Comparison of ENCODE assay signal across 25 cellular contexts in the genomic region with DNA sequence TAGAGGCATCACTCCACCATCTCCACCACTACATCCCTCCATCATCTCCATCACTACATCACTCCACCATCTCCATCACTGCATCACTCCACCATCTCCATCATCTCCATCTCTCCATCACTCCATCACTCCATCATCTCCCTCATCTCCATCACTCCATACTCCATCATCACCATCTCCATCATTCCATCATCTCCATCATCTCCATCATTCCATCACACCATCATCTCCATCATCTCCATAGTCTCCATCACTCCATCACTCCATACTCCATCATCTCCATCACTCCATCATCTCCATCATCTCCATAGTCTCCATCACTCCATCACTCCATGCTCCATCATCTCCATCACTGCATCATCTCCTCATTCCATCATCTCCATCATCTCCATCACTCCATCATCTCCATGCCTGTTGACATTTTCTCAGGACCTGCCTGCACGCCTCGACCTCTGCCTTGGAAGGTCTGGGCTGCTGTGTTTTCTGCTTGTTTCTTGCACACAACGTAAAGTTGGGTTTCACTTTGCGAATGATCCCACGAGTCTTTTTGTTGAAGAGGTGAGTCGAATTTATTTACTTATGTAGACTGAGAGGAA. TPM values are rescaled to one million over a fixed set of nuclear protein-coding genes. Genes with fewer than 3 reads are reported as not detected.
DNase-seq lines count a peak whose midpoint lies in the region; ATAC-seq, FAIRE-seq and TF ChIP-seq lines count a peak whose summit lies in the region.
"Had no signal": no experiment of that assay in that cellular context is flagged by ENCODE, and none has a peak within 500 bp of the region (broad histone marks: within the 10 kb centered on the region; RNA-seq: fewer than 3 reads in every experiment).

No MANE protein-coding gene starts in this region.

- H3K4me3 Mint-ChIP-seq in T-helper 2 cell treated with Interferon-gamma antibody and Interleukin-4, amounts not matched to agents 5 μg/mL and 100 μg/mL, for 36 hours, result peak overlapping the region; percentile 20
- peak overlapping the region; percentile 80 for H3K4me3 Mint-ChIP-seq in activated naive CD8-positive, alpha-beta T cell treated with anti-CD3 and anti-CD28 coated beads, Interleukin-2, amount 10 ng/mL, durations not matched to agents 7 days and 5 days
- H3K4me3 Mint-ChIP-seq in nephron progenitor cell, result no peak overlapping the region
- H3K4me3 Mint-ChIP-seq: endodermal cell, H9 had no signal

- no peak overlapping the region for H2BK120ac ChIP-seq in neuronal stem cell (ENCODE audit: low read depth, low read length)
- no peak overlapping the region for H2BK120ac ChIP-seq in mesendoderm (ENCODE audit: low read depth, low read length)

- H4K5ac ChIP-seq in mesendoderm (ENCODE audit: low read length), result no peak overlapping the region

- H3K79me2 ChIP-seq in mesendoderm (ENCODE audit: control insufficient read depth, insufficient read depth, low read length), result no peaks in the 10 kb centered on the region

- H2BK5ac ChIP-seq in neuronal stem cell (ENCODE audit: low read length) (no peak overlapping the region), mesendoderm (ENCODE audit: low read length) (no peak overlapping the region)

- no peak for TF ChIP-seq CTCF in D721Med (IDR thresholded peaks at IDR 0.05; ENCODE audit: insufficient read depth, missing control alignments)
- no peak for TF ChIP-seq CTCF in nephron progenitor cell (IDR thresholded peaks at IDR 0.05)

- H4K8ac ChIP-seq in neuronal stem cell (ENCODE audit: low read depth, low read length) (no peak overlapping the region), mesendoderm (ENCODE audit: low read depth, low read length) (no peak overlapping the region)

- H2AK5ac ChIP-seq in neuronal stem cell (ENCODE audit: low read depth, low read length), result no peak overlapping the region
- no peak overlapping the region for H2AK5ac ChIP-seq in mesendoderm (ENCODE audit: low read length)

- H3K27ac ChIP-seq in neuronal stem cell (replicated peaks; ENCODE audit: low read length) (no peak overlapping the region), mesendoderm (ENCODE audit: low read depth, low read length) (no peak overlapping the region)
- H3K27ac ChIP-seq: ovary, WERI-Rb-1 had no signal

- H4K91ac ChIP-seq in neuronal stem cell (ENCODE audit: low read depth, low read length, poor library complexity), result no peak overlapping the region

- peaks cover 19% of the 10 kb centered on the region for H3K27me3 Mint-ChIP-seq in T-helper 2 cell treated with Interferon-gamma antibody and Interleukin-4, amounts not matched to agents 5 μg/mL and 100 μg/mL, for 36 hours (ENCODE audit: low read depth)
- H3K27me3 Mint-ChIP-seq in activated naive CD8-positive, alpha-beta T cell treated with anti-CD3 and anti-CD28 coated beads, Interleukin-2, amount 10 ng/mL, durations not matched to agents 7 days and 5 days, result peaks cover 13% of the 10 kb centered on the region
- H3K27me3 Mint-ChIP-seq in nephron progenitor cell (ENCODE audit: low read depth, poor library complexity), result peaks cover 12% of the 10 kb centered on the region

- ATAC-seq in activated naive CD8-positive, alpha-beta T cell treated with anti-CD3 and anti-CD28 coated beads, Interleukin-2, amount 10 ng/mL, durations not matched to agents 7 days and 5 days (ENCODE audit: low read depth), result no peak

- H3K18ac ChIP-seq in neuronal stem cell (ENCODE audit: low read length) (no peak overlapping the region), mesendoderm (ENCODE audit: low read length) (no peak overlapping the region)

- H2BK12ac ChIP-seq in neuronal stem cell (ENCODE audit: low read length), result no peak overlapping the region

- H3K4ac ChIP-seq in neuronal stem cell (ENCODE audit: low read length) (no peak overlapping the region), mesendoderm (ENCODE audit: low read depth, low read length) (no peak overlapping the region)

- peaks cover 10% of the 10 kb centered on the region for H3K9me3 Mint-ChIP-seq in T-helper 2 cell treated with Interferon-gamma antibody and Interleukin-4, amounts not matched to agents 5 μg/mL and 100 μg/mL, for 36 hours
- H3K9me3 Mint-ChIP-seq in activated naive CD8-positive, alpha-beta T cell treated with anti-CD3 and anti-CD28 coated beads, Interleukin-2, amount 10 ng/mL, durations not matched to agents 7 days and 5 days, result peaks cover 3% of the 10 kb centered on the region
- H3K9me3 Mint-ChIP-seq in nephron progenitor cell, result no peaks in the 10 kb centered on the region
- H3K9me3 Mint-ChIP-seq: endodermal cell, H9 had no signal

- peaks cover 63% of the 10 kb centered on the region for H3K4me1 Mint-ChIP-seq in T-helper 2 cell treated with Interferon-gamma antibody and Interleukin-4, amounts not matched to agents 5 μg/mL and 100 μg/mL, for 36 hours (ENCODE audit: low read depth)
- H3K4me1 Mint-ChIP-seq in activated naive CD8-positive, alpha-beta T cell treated with anti-CD3 and anti-CD28 coated beads, Interleukin-2, amount 10 ng/mL, durations not matched to agents 7 days and 5 days, result peaks cover 39% of the 10 kb centered on the region
- peaks cover 17% of the 10 kb centered on the region for H3K4me1 Mint-ChIP-seq in nephron progenitor cell
- H3K4me1 Mint-ChIP-seq: endodermal cell had no signal

- H3K79me1 ChIP-seq in neuronal stem cell (ENCODE audit: low read depth, low read length), result no peaks in the 10 kb centered on the region
- H3K79me1 ChIP-seq in mesendoderm (ENCODE audit: low read length), result no peaks in the 10 kb centered on the region

- no peak overlapping the region for H3K23ac ChIP-seq in neuronal stem cell (ENCODE audit: low read depth, low read length, poor library complexity)
- no peak overlapping the region for H3K23ac ChIP-seq in mesendoderm (ENCODE audit: low read length)

- FAIRE-seq in D721Med (lab: Jason Lieb, UNC), result no peak
- FAIRE-seq: colon, GM12878 had no signal

- H3K4me3 ChIP-seq in neuronal stem cell (ENCODE audit: low read length in 2 of 2), result no peak overlapping the region
- H3K4me3 ChIP-seq in mesendoderm (ENCODE audit: low read length), result no peak overlapping the region
- H3K4me3 ChIP-seq: GM12878, MG63, ovary had no signal

- no peaks in the 10 kb centered on the region for H3K27me3 ChIP-seq in neuronal stem cell (ENCODE audit: control insufficient read depth in 3 of 3, insufficient read depth in 3 of 3, low read depth in 1 of 3, low read length in 3 of 3)
- H3K27me3 ChIP-seq in mesendoderm (ENCODE audit: insufficient read depth, low read length, poor library complexity), result no peaks in the 10 kb centered on the region
- H3K27me3 ChIP-seq: MG63, ovary had no signal

- H3K9me3 ChIP-seq in neuronal stem cell (replicated peaks in 1 of 2; ENCODE audit: control insufficient read depth in 2 of 2, insufficient read depth in 1 of 2, low read depth in 1 of 2, low read length in 2 of 2), result no peaks in the 10 kb centered on the region
- H3K9me3 ChIP-seq: MG63, ovary had no signal

- peaks cover 0 to 13% of the 10 kb centered on the region in 2 donors for H3K4me1 ChIP-seq in neuronal stem cell (ENCODE audit: control insufficient read depth in 2 of 2, insufficient read depth in 1 of 2, low read depth in 1 of 2, low read length in 2 of 2)
- no peaks in the 10 kb centered on the region for H3K4me1 ChIP-seq in mesendoderm (ENCODE audit: control insufficient read depth, low read depth, low read length)

- POLR2A ChIA-PET in activated naive CD8-positive, alpha-beta T cell treated with anti-CD3 and anti-CD28 coated beads, Interleukin-2, amount 10 ng/mL, durations not matched to agents 7 days and 5 days (lab: Charles Lee), result interaction anchor here (1.3 kb wide), 1 partner anchor 9 kb away, joined by 3 read pairs; no protein-coding TSS in a partner anchor

- H2BK15ac ChIP-seq in neuronal stem cell (ENCODE audit: low read length) (no peak overlapping the region), mesendoderm (replicated peaks; ENCODE audit: low read depth) (no peak overlapping the region)

- peaks cover 9% of the 10 kb centered on the region for H3K36me3 Mint-ChIP-seq in T-helper 2 cell treated with Interferon-gamma antibody and Interleukin-4, amounts not matched to agents 5 μg/mL and 100 μg/mL, for 36 hours (ENCODE audit: low read depth)
- peaks cover 2% of the 10 kb centered on the region for H3K36me3 Mint-ChIP-seq in activated naive CD8-positive, alpha-beta T cell treated with anti-CD3 and anti-CD28 coated beads, Interleukin-2, amount 10 ng/mL, durations not matched to agents 7 days and 5 days
- H3K36me3 Mint-ChIP-seq in nephron progenitor cell (ENCODE audit: low read depth), result no peaks in the 10 kb centered on the region

- H3K36me3 ChIP-seq in neuronal stem cell (replicated peaks in 1 of 2; ENCODE audit: control insufficient read depth in 2 of 2, insufficient read depth in 2 of 2, low read length in 2 of 2) (no peaks in the 10 kb centered on the region), mesendoderm (ENCODE audit: control insufficient read depth, insufficient read depth, low read length) (no peaks in the 10 kb centered on the region)
- H3K36me3 ChIP-seq: MG63, ovary, WERI-Rb-1 had no signal

- H2AFZ ChIP-seq in neuronal stem cell (ENCODE audit: low read length), result no peak overlapping the region

- peak overlapping the region; percentile 52 for H3K27ac Mint-ChIP-seq in T-helper 2 cell treated with Interferon-gamma antibody and Interleukin-4, amounts not matched to agents 5 μg/mL and 100 μg/mL, for 36 hours
- H3K27ac Mint-ChIP-seq in activated naive CD8-positive, alpha-beta T cell treated with anti-CD3 and anti-CD28 coated beads, Interleukin-2, amount 10 ng/mL, durations not matched to agents 7 days and 5 days, result peak overlapping the region; percentile 54
- H3K27ac Mint-ChIP-seq in nephron progenitor cell, result no peak overlapping the region
- H3K27ac Mint-ChIP-seq: endodermal cell, H9 had no signal

- DNase-seq in T-helper 2 cell treated with Interferon-gamma antibody and Interleukin-4, amounts not matched to agents 5 μg/mL and 100 μg/mL, for 36 hours (ENCODE audit: low spot score), result no peak
- DNase-seq in T-helper 2 cell, result no peak
- DNase-seq in D721Med (ENCODE audit: insufficient read length, low spot score), result peak; percentile 10
- no peak for DNase-seq in activated naive CD8-positive, alpha-beta T cell treated with anti-CD3 and anti-CD28 coated beads, Interleukin-2, amount 10 ng/mL, durations not matched to agents 7 days and 5 days
- no peak for DNase-seq in neuronal stem cell (ENCODE audit: low spot score)
- DNase-seq in nephron progenitor cell, result no peak
- no peak for DNase-seq in NCI-H226
- DNase-seq in mesendoderm, result no peak
- DNase-seq: 8988T; activated effector memory CD4-positive, alpha-beta T cell treated with anti-CD3 and anti-CD28 coated beads, Interleukin-2, amount 50 U/mL, for 16 hours; DMS153; H9; MG63; NCI-H146; NCI-H774; ovary; SIG-M5; trophoblast cell; WERI-Rb-1 had no signal

- WGBS in neuronal stem cell (ENCODE audit: extremely low coverage in 2 of 2, insufficient read length in 2 of 2, insufficient replicate concordance in 1 of 2), 2 donors, result no CpG with 5 or more reads among the region's 6 CpGs
- no CpG with 5 or more reads among the region's 6 CpGs for WGBS in mesendoderm (ENCODE audit: extremely low coverage, insufficient coverage, low lambda C conversion rate)

- H3K56ac ChIP-seq in mesendoderm (ENCODE audit: low read length), result no peak overlapping the region

- H3K14ac ChIP-seq in neuronal stem cell (ENCODE audit: low read length), result no peak overlapping the region

- H3K4me2 ChIP-seq in neuronal stem cell (ENCODE audit: insufficient read depth, low read length, poor library complexity, severe bottlenecking) (no peak overlapping the region), mesendoderm (ENCODE audit: low read length) (no peak overlapping the region)

- H3K9ac ChIP-seq in neuronal stem cell (ENCODE audit: low read depth, low read length, poor library complexity) (peak overlapping the region; percentile 31), mesendoderm (ENCODE audit: low read length) (no peak overlapping the region)

RNA-seq across cellular contexts. Expression of a gene that starts 21.2 kb away (rescaled TPM):
- 10 to 100 TPM; 65.6 to 73.9 TPM for total RNA-seq in activated naive CD8-positive, alpha-beta T cell treated with anti-CD3 and anti-CD28 coated beads, Interleukin-2, amount 10 ng/mL, durations not matched to agents 7 days and 5 days
- polyA plus RNA-seq in neuronal stem cell (2013, experiment 1 of 2), result 9.5 TPM
- polyA plus RNA-seq in neuronal stem cell (2013, experiment 2 of 2), result 8.9 TPM
- 11.0 TPM for polyA plus RNA-seq in mesendoderm (2013, experiment 1 of 2)
- 11.3 TPM for polyA plus RNA-seq in mesendoderm (2013, experiment 2 of 2)

RNA-seq across cellular contexts. Expression of a gene that starts 25.5 kb away (rescaled TPM):
- under 1 TPM in 1 of 2 experiments, not detected in 1; 0.22 TPM for total RNA-seq in activated naive CD8-positive, alpha-beta T cell treated with anti-CD3 and anti-CD28 coated beads, Interleukin-2, amount 10 ng/mL, durations not matched to agents 7 days and 5 days
- 0.22 TPM for polyA plus RNA-seq in neuronal stem cell (2013, experiment 1 of 2)
- 0.11 TPM for polyA plus RNA-seq in neuronal stem cell (2013, experiment 2 of 2)
- not detected for polyA plus RNA-seq in mesendoderm (2013, experiment 1 of 2)
- not detected for polyA plus RNA-seq in mesendoderm (2013, experiment 2 of 2)
- total RNA-seq: endodermal cell, fibroblast of lung, GM12878, H9, liver, right cardiac atrium had no signal
- polyA plus RNA-seq: fibroblast of lung, GM12878, liver, ovary, right cardiac atrium had no signal
